In genomic region chr17:1188812-1189211, GRCh38 we compare ENCODE assay signal across 10 cellular contexts. TPM values are rescaled to one million over a fixed set of nuclear protein-coding genes. Genes with fewer than 3 reads are reported as not detected.
DNase-seq lines count a peak whose midpoint lies in the region; ATAC-seq and TF ChIP-seq lines count a peak whose summit lies in the region.
"Had no signal": no experiment of that assay in that cellular context is flagged by ENCODE, and none has a peak within 500 bp of the region (broad histone marks: within the 10 kb centered on the region; RNA-seq: fewer than 3 reads in every experiment).

No MANE protein-coding gene starts in this region.

- peaks cover 30% of the 10 kb centered on the region for H4K20me1 ChIP-seq in Karpas-422 (ENCODE audit: insufficient read depth, low read depth, low read length)

- H3K79me2 ChIP-seq in Karpas-422 (ENCODE audit: low read length) = peaks cover 44% of the 10 kb centered on the region

- H3K4me3 Mint-ChIP-seq in stimulated activated naive CD8-positive, alpha-beta T cell treated with anti-CD3 and anti-CD28 coated beads, Interleukin-15, amount 100 ng/mL, for 72 hours = no peak overlapping the region
- H3K4me3 Mint-ChIP-seq: natural killer cell had no signal

- H4K8ac ChIP-seq in mesenchymal stem cell (ENCODE audit: low read length) = no peak overlapping the region

- no peak overlapping the region for H2BK120ac ChIP-seq in mesenchymal stem cell (ENCODE audit: low read depth, low read length)

- H2BK5ac ChIP-seq in mesenchymal stem cell (ENCODE audit: low read depth, low read length, poor library complexity, severe bottlenecking) = no peak overlapping the region

- H3K23ac ChIP-seq in mesenchymal stem cell (ENCODE audit: low read length in 2 of 2) = no peak overlapping the region

- no peaks in the 10 kb centered on the region for H3K79me1 ChIP-seq in mesenchymal stem cell (replicated peaks; ENCODE audit: low read length, poor library complexity, severe bottlenecking)

- H3K9me3 ChIP-seq in Karpas-422 (ENCODE audit: low read length) = no peaks in the 10 kb centered on the region
- H3K9me3 ChIP-seq in mesenchymal stem cell (ENCODE audit: control insufficient read depth, low read length) = no peaks in the 10 kb centered on the region
- no peaks in the 10 kb centered on the region for H3K9me3 ChIP-seq in transverse colon

- peak overlapping the region in 1 of 2 donors; percentile 79 for H3K27ac Mint-ChIP-seq in stimulated activated naive CD8-positive, alpha-beta T cell treated with anti-CD3 and anti-CD28 coated beads, Interleukin-15, amount 100 ng/mL, for 72 hours
- H3K27ac Mint-ChIP-seq: natural killer cell had no signal

- no peak for TF ChIP-seq EP300 in transverse colon (IDR thresholded peaks at IDR 0.05; ENCODE audit: low read depth)

- WGBS in mesenchymal stem cell = 80% methylated on average over 12 of the region's 12 CpGs
- WGBS in transverse colon (ENCODE audit: low coverage in 1 of 2), 2 donors = 36 to 42% methylated on average over 7 to 12 of the region's 12 CpGs

- no peak overlapping the region for H3K4ac ChIP-seq in mesenchymal stem cell (ENCODE audit: low read depth in 1 of 2, low read length in 2 of 2)

- no peaks in the 10 kb centered on the region for H3K27me3 ChIP-seq in Karpas-422 (ENCODE audit: low read length)
- peaks cover 0 to 7% of the 10 kb centered on the region in 2 experiments for H3K27me3 ChIP-seq in mesenchymal stem cell (ENCODE audit: control insufficient read depth in 1 of 2, insufficient read depth in 1 of 2, low read length in 2 of 2)
- no peaks in the 10 kb centered on the region for H3K27me3 ChIP-seq in transverse colon

- H3K4me1 ChIP-seq in Karpas-422 (ENCODE audit: low read length) = peaks cover 54% of the 10 kb centered on the region
- peaks cover 23% of the 10 kb centered on the region for H3K4me1 ChIP-seq in mesenchymal stem cell (ENCODE audit: control insufficient read depth, insufficient read depth, low read depth, low read length)
- H3K4me1 ChIP-seq in transverse colon = peaks cover 0 to 37% (median 16%) of the 10 kb centered on the region in 4 donors

- H3K27ac ChIP-seq in Karpas-422 (ENCODE audit: low read length) (peak overlapping the region; percentile 80), mesenchymal stem cell (ENCODE audit: low read length, poor library complexity, severe bottlenecking) (no peak overlapping the region), transverse colon (peak overlapping the region; percentile 22 to 69 (median 39))

- no peak for TF ChIP-seq CTCF in transverse colon (IDR thresholded peaks at IDR 0.05)

- no peak overlapping the region for H2AK5ac ChIP-seq in mesenchymal stem cell (ENCODE audit: low read length, severe bottlenecking)

- H3K4me3 ChIP-seq in Karpas-422 (ENCODE audit: low read length) = peak overlapping the region; percentile 43
- peak overlapping the region in 1 of 2 experiments; percentile 46 for H3K4me3 ChIP-seq in mesenchymal stem cell (ENCODE audit: insufficient read depth in 1 of 2, low read depth in 1 of 2, low read length in 2 of 2)
- H3K4me3 ChIP-seq in transverse colon = no peak overlapping the region

- DNase-seq in Karpas-422 (peak; percentile 78), dermis blood vessel endothelial cell (peak; percentile 37), mesenchymal stem cell (no peak), transverse colon (peak; percentile 71), superior temporal gyrus (ENCODE audit: extremely low spot score) (no peak), A172 (ENCODE audit: low spot score) (no peak)
- DNase-seq in stimulated activated naive CD8-positive, alpha-beta T cell treated with anti-CD3 and anti-CD28 coated beads, Interleukin-15, amount 100 ng/mL, for 72 hours = no peak
- DNase-seq: activated naive CD4-positive, alpha-beta T cell; natural killer cell; NCI-H1436 had no signal

- peaks cover 14% of the 10 kb centered on the region for H3K27me3 Mint-ChIP-seq in stimulated activated naive CD8-positive, alpha-beta T cell treated with anti-CD3 and anti-CD28 coated beads, Interleukin-15, amount 100 ng/mL, for 72 hours

- ATAC-seq in stimulated activated naive CD8-positive, alpha-beta T cell treated with anti-CD3 and anti-CD28 coated beads, Interleukin-15, amount 100 ng/mL, for 72 hours = no peak
- ATAC-seq: natural killer cell had no signal

- no peak for TF ChIP-seq POLR2A in transverse colon (IDR thresholded peaks at IDR 0.05)

- no peak overlapping the region for H3K18ac ChIP-seq in mesenchymal stem cell (ENCODE audit: low read depth in 1 of 2, low read length in 2 of 2)

- H4K91ac ChIP-seq in mesenchymal stem cell (ENCODE audit: low read length) = no peak overlapping the region

- H3K4me2 ChIP-seq in Karpas-422 (ENCODE audit: low read depth, low read length, poor library complexity, severe bottlenecking) (peak overlapping the region; percentile 60), mesenchymal stem cell (ENCODE audit: low read length, poor library complexity, severe bottlenecking) (no peak overlapping the region)

- peaks cover 18% of the 10 kb centered on the region for H3K4me1 Mint-ChIP-seq in stimulated activated naive CD8-positive, alpha-beta T cell treated with anti-CD3 and anti-CD28 coated beads, Interleukin-15, amount 100 ng/mL, for 72 hours

- no peak overlapping the region for H3K14ac ChIP-seq in mesenchymal stem cell (ENCODE audit: low read length in 2 of 2)

- peak overlapping the region; percentile 55 for H3K9ac ChIP-seq in Karpas-422 (ENCODE audit: low read length)
- H3K9ac ChIP-seq in mesenchymal stem cell (ENCODE audit: low read length) = peak overlapping the region; percentile 82

- no peaks in the 10 kb centered on the region for H3K9me2 ChIP-seq in Karpas-422 (replicated peaks; ENCODE audit: insufficient read depth, low read length)

- H2AFZ ChIP-seq in Karpas-422 (ENCODE audit: low read length) (no peak overlapping the region), mesenchymal stem cell (ENCODE audit: low read depth, low read length) (no peak overlapping the region)

- in situ Hi-C loops in transverse colon (cut with MboI; ENCODE audit: low pct_ligation_motif_present in 1 of 4, low pct_unique_long_range_greater_than_20kb in 1 of 4, low sequenced_read_pairs in 3 of 4) = loop anchor here in 1 of 4 donors (10.0 kb wide), 1 partner anchor 64 kb away; no protein-coding TSS in a partner anchor

- H3K36me3 ChIP-seq in Karpas-422 (ENCODE audit: insufficient read depth, low read length) (no peaks in the 10 kb centered on the region), mesenchymal stem cell (ENCODE audit: control insufficient read depth in 1 of 2, insufficient read depth in 2 of 2, low read depth in 1 of 2, low read length in 2 of 2) (no peaks in the 10 kb centered on the region), transverse colon (no peaks in the 10 kb centered on the region)

- intact Hi-C loops in transverse colon (cut with DNase I; ENCODE audit: low total_unique reads) = no loop called here

- H2BK12ac ChIP-seq in mesenchymal stem cell (ENCODE audit: low read length in 2 of 2) = no peak overlapping the region

- H3K9me3 Mint-ChIP-seq in stimulated activated naive CD8-positive, alpha-beta T cell treated with anti-CD3 and anti-CD28 coated beads, Interleukin-15, amount 100 ng/mL, for 72 hours = no peaks in the 10 kb centered on the region
- H3K9me3 Mint-ChIP-seq: natural killer cell had no signal

- no peak overlapping the region for H2BK15ac ChIP-seq in mesenchymal stem cell (ENCODE audit: low read depth, poor library complexity, severe bottlenecking)

RNA-seq across cellular contexts. Expression of gene ABR, which starts 9.0 kb away (rescaled TPM):
- 113 and 165 TPM in 2 replicates for total RNA-seq in Karpas-422 (2014; rRNA removed; shearing (Covaris generic); ENCODE audit: low replicate concordance)
- total RNA-seq in dermis blood vessel endothelial cell (38.5 and 54.6 TPM in 2 replicates), transverse colon (1,000 to 10,000 TPM in 1 of 4 donors, 100 to 1,000 TPM in 3; 286 to 1,099 (median 522) TPM)
- polyA plus RNA-seq in mesenchymal stem cell (2013, experiment 1 of 2) = 57.4 TPM
- polyA plus RNA-seq in mesenchymal stem cell (2013, experiment 2 of 2) = 56.4 TPM
- 44.7 and 66.9 TPM in 2 replicates for total RNA-seq in A172 (2014; rRNA removed; shearing (Covaris generic))

Comparison
In these comparisons a context has a peak if more than half of its experiments do, and no peak if none do; other contexts are left out.
1. DNase-seq: peak in Karpas-422 (single experiment), dermis blood vessel endothelial cell (single experiment) and transverse colon (single experiment); none in mesenchymal stem cell (single experiment), stimulated activated naive CD8-positive, alpha-beta T cell treated with anti-CD3 and anti-CD28 coated beads, Interleukin-15, amount 100 ng/mL, for 72 hours (0 of 2), superior temporal gyrus (single experiment) and A172 (single experiment).